ENCODE assay signal across 8 cellular contexts in the genomic region with DNA sequence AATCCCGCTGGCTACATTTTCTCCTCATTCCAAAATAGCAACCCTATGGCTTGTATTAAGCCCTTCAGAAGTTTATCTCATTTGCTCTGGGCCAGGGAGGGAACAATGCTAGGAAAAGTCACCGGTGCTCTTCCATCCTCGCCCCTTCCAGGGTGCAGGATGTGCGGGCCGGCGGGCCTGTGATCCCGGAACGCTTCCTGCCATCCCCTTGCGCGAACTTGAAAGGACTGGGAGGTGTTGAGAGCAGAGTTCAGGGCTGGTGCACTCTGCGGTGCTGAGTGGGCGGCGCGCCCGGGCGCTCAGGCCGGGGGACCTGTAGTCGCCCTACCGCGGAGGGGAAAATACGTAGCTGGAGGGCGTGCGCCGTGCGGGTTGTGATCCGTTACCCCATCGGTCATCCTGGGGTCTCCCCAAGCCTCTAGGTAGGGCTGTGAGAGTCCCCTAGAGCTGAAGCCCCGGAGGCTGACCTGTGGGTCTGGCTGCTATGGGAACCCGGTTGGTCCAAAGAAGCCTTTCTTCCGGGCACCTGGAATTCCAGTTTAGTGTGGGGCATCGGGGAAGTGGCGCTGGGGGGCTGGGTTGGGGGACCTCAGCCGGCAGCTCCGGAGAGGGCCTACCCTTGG. TPM values are rescaled to one million over a fixed set of nuclear protein-coding genes. Genes with fewer than 3 reads are reported as not detected.
DNase-seq lines count a peak whose midpoint lies in the region; ATAC-seq, FAIRE-seq and TF ChIP-seq lines count a peak whose summit lies in the region.
"Had no signal": no experiment of that assay in that cellular context is flagged by ENCODE, and none has a peak within 500 bp of the region (broad histone marks: within the 10 kb centered on the region; RNA-seq: fewer than 3 reads in every experiment).

No MANE protein-coding gene starts in this region.

- H3K4me1 ChIP-seq in HUES6 (ENCODE audit: control insufficient read depth, insufficient read depth, low read length): peaks cover 29% of the 10 kb centered on the region
- peaks cover 47% of the 10 kb centered on the region for H3K4me1 ChIP-seq in HepG2 (ENCODE audit: insufficient read depth, low read length)
- peaks cover 21 to 64% (median 48%) of the 10 kb centered on the region in 4 donors for H3K4me1 ChIP-seq in stomach

- H3K27me3 ChIP-seq in HUES6 (ENCODE audit: control insufficient read depth, insufficient read depth, low read length): peaks cover 87% of the 10 kb centered on the region
- H3K27me3 ChIP-seq in HepG2 (ENCODE audit: control insufficient read depth in 1 of 2, insufficient read depth in 2 of 2, low read length in 2 of 2): peaks cover 13 to 70% of the 10 kb centered on the region in 2 experiments
- peaks cover 44 to 100% (median 91%) of the 10 kb centered on the region in 3 donors for H3K27me3 ChIP-seq in stomach

- peak overlapping the region; percentile 76 for H3K9ac ChIP-seq in HUES6 (ENCODE audit: low read length)
- no peak overlapping the region for H3K9ac ChIP-seq in HepG2 (ENCODE audit: insufficient read depth, low read depth, low read length)

- ATAC-seq in HepG2 (peak; percentile 94), HG03108 (IDR thresholded peaks at IDR 0.05; ENCODE audit: unreplicated experiment) (no peak)
- no peak for ATAC-seq in activated CD4-positive, CD25-positive, alpha-beta regulatory T cell treated with anti-CD3 and anti-CD28 coated beads, Interleukin-2, amount 50 U/mL, for 24 hours

- TF ChIP-seq EP300 in HepG2 (IDR thresholded peaks at IDR 0.05; ENCODE audit: low read depth in 2 of 2, low read length in 2 of 2) (peak; percentile 8 to 37; a peak in 2 of 4 replicates), HepG2 (CRISPR knock-in tag; IDR thresholded peaks at IDR 0.05; ENCODE audit: borderline replicate concordance) (peak; percentile 69; the same call in 1 of the 2 replicates), stomach (IDR thresholded peaks at IDR 0.05) (no peak)

- TF ChIP-seq RAD21 in HepG2 (CRISPR knock-in tag; IDR thresholded peaks at IDR 0.05): no peak

- no TSS peak for BruUV-seq in HepG2 (replicated peaks; lab: Mats Ljungman, UMichigan)

- intact Hi-C loops in HepG2 (cut with micrococcal nuclease; ENCODE audit: unreplicated experiment): loop anchor here (10.0 kb wide), 1 partner anchor 86 kb away; no protein-coding TSS in a partner anchor
- intact Hi-C loops in stomach (cut with DNase I; ENCODE audit: low total_unique reads): no loop called here

- in situ Hi-C loops in HepG2 (cut with HindIII; ENCODE audit: extremely low pct_ligation_motif_present, low pct_unique_long_range_greater_than_20kb): no loop called here

- TF ChIP-seq CTCF in HepG2 (CRISPR knock-in tag; IDR thresholded peaks at IDR 0.05) (no peak), stomach (IDR thresholded peaks at IDR 0.05) (no peak)

- no peak overlapping the region for H3K27ac ChIP-seq in HUES6 (ENCODE audit: low read depth, low read length)
- no peak overlapping the region for H3K27ac ChIP-seq in HepG2 (ENCODE audit: extremely low read length, insufficient read depth, low read length)
- peak overlapping the region in 4 of 5 donors; percentile 28 to 56 (median 44) for H3K27ac ChIP-seq in stomach

- CTCF ChIA-PET in HepG2 (lab: Yijun Ruan, JAX; ENCODE audit: low intra/inter-chr PET ratio, low total read pairs): no interaction called here

- peak overlapping the region; percentile 84 for H3K4me2 ChIP-seq in HepG2 (ENCODE audit: low read depth, low read length)

- no peaks in the 10 kb centered on the region; the same call in 1 of the 2 replicates for H4K20me1 ChIP-seq in HepG2 (ENCODE audit: insufficient read depth, low read length)

- peak overlapping the region; percentile 75 for H3K4me3 ChIP-seq in HUES6 (ENCODE audit: low read depth, low read length)
- H3K4me3 ChIP-seq in HepG2 (replicated peaks in 1 of 3; ENCODE audit: insufficient read depth in 1 of 3, low read depth in 2 of 3, low read length in 3 of 3): peak overlapping the region; percentile 50 to 64 (median 51); a peak in 4 of 6 replicates
- H3K4me3 ChIP-seq in stomach: peak overlapping the region; percentile 41 to 70 (median 46)

- H3K79me2 ChIP-seq in HepG2 (ENCODE audit: insufficient read depth, low read length): no peaks in the 10 kb centered on the region

- H3K9me3 ChIP-seq in HUES6 (ENCODE audit: control insufficient read depth, insufficient read depth, low read depth, low read length) (no peaks in the 10 kb centered on the region), HepG2 (ENCODE audit: low read length) (no peaks in the 10 kb centered on the region), stomach (no peaks in the 10 kb centered on the region)

- H3K36me3 ChIP-seq in HUES6 (ENCODE audit: control insufficient read depth, insufficient read depth, low read length) (no peaks in the 10 kb centered on the region), HepG2 (replicated peaks in 1 of 2; ENCODE audit: control insufficient read depth in 1 of 2, insufficient read depth in 2 of 2, low read length in 2 of 2) (no peaks in the 10 kb centered on the region), stomach (no peaks in the 10 kb centered on the region)

- POLR2A ChIA-PET in HepG2 (lab: Yijun Ruan, JAX): no interaction called here

- FAIRE-seq in HepG2 (lab: Jason Lieb, UNC): no peak
- FAIRE-seq: islet of Langerhans had no signal

- TF ChIP-seq POLR2A in HepG2 (IDR thresholded peaks at IDR 0.05; ENCODE audit: insufficient read depth in 1 of 2, low read depth in 2 of 2, low read length in 2 of 2) (peak in 1 of 2 experiments; percentile 67; a peak in 2 of 4 replicates), stomach (IDR thresholded peaks at IDR 0.05) (no peak)

- H2AFZ ChIP-seq in HepG2 (ENCODE audit: low read length): no peak overlapping the region

- WGBS in HepG2 (ENCODE audit: low lambda C conversion rate): 2% methylated on average over 15 of the region's 34 CpGs
- WGBS in stomach, 5 donors: 2 to 16% (median 8%) methylated on average over 15 to 34 of the region's 34 CpGs

- DNase-seq in astrocyte of the hippocampus (ENCODE audit: low read depth, low spot score) (peak; percentile 10), HepG2 (ENCODE audit: low spot score) (peak; percentile 77), stomach (no peak), HUDEP-2 (lab: John Stamatoyannopoulos, UW; ENCODE audit: unreplicated experiment in 76 of 76) (no peak)

TF ChIP-seq in HepG2, 621 proteins besides CTCF, POLR2A, EP300 and RAD21 (continues in another document):
- TF ChIP-seq GATAD1 (CRISPR knock-in tag; IDR thresholded peaks at IDR 0.05) (peak; percentile 54; the same call in 1 of the 2 replicates), ZFX (CRISPR knock-in tag; IDR thresholded peaks at IDR 0.05; ENCODE audit: low read depth) (peak; percentile 66), SIX4 (CRISPR knock-in tag; IDR thresholded peaks at IDR 0.05) (0 out of 2 replicates have a peak, but pooled peaks have one; percentile 22), ZNF788 (CRISPR knock-in tag; IDR thresholded peaks at IDR 0.05; ENCODE audit: borderline replicate concordance) (peak; percentile 67; the same call in 1 of the 2 replicates), ISL2 (CRISPR knock-in tag; IDR thresholded peaks at IDR 0.05) (0 out of 2 replicates have a peak, but pooled peaks have one; percentile 20), ZNF589 (CRISPR knock-in tag; conservative IDR thresholded peaks at IDR 0.05) (0 out of 2 replicates have a peak, but pooled peaks have one; percentile 57), KDM1A (CRISPR knock-in tag; IDR thresholded peaks at IDR 0.05) (peak; percentile 88), PPARG (CRISPR knock-in tag; conservative IDR thresholded peaks at IDR 0.05) (peak; percentile 53; the same call in 1 of the 2 replicates), ZFY (CRISPR knock-in tag; IDR thresholded peaks at IDR 0.05) (peak; percentile 37; the same call in 1 of the 2 replicates)
- TF ChIP-seq, protein P1, sequence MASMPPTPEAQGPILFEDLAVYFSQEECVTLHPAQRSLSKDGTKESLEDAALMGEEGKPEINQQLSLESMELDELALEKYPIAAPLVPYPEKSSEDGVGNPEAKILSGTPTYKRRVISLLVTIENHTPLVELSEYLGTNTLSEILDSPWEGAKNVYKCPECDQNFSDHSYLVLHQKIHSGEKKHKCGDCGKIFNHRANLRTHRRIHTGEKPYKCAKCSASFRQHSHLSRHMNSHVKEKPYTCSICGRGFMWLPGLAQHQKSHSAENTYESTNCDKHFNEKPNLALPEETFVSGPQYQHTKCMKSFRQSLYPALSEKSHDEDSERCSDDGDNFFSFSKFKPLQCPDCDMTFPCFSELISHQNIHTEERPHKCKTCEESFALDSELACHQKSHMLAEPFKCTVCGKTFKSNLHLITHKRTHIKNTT (CRISPR knock-in tag; IDR thresholded peaks at IDR 0.05): no peak

RNA-seq across cellular contexts. Expression of a gene that starts 13.1 kb away (rescaled TPM):
- total RNA-seq in HepG2 (2016; rRNA removed; fragmentation: Illumina TruSeq; extraction: Trizol) (2.8 and 2.9 TPM in 2 replicates), stomach (100 to 1,000 TPM in 1 of 5 donors, 10 to 100 TPM in 1, 1 to 10 TPM in 1, under 1 TPM in 1, not detected in 1; 0.45 to 227 (median 6.0) TPM)
- total RNA-seq in HepG2 (2016; cell fraction: cytosol; rRNA removed; fragmentation: Illumina TruSeq; extraction: Trizol; ENCODE audit: low read depth): 1.1 and 1.9 TPM in 2 replicates
- 2.4 and 4.2 TPM in 2 replicates for total RNA-seq in HepG2 (2016; cell fraction: insoluble cytoplasmic fraction; rRNA removed; fragmentation: Illumina TruSeq; extraction: Trizol)
- 1.6 TPM in 2 replicates for total RNA-seq in HepG2 (2016; cell fraction: membrane; rRNA removed; fragmentation: Illumina TruSeq; extraction: Trizol)
- 5.1 and 5.5 TPM in 2 replicates for total RNA-seq in HepG2 (2016; cell fraction: nucleus; rRNA removed; fragmentation: Illumina TruSeq; extraction: Trizol)
- polyA plus RNA-seq in HepG2 (2011; rRNA removed) (0.12 and 0.24 TPM in 2 replicates), stomach (under 1 TPM; 0.33 to 0.46 (median 0.44) TPM)
- polyA plus RNA-seq in HepG2 (2011; cell fraction: cytosol; rRNA removed): 0.08 and 0.19 TPM in 2 replicates
- 0.32 and 0.33 TPM in 2 replicates for polyA plus RNA-seq in HepG2 (2011; cell fraction: nucleus; rRNA removed)
- 0.12 and 0.17 TPM in 2 replicates for polyA plus RNA-seq in HepG2 (2012)
- 0.09 and 0.17 TPM in 2 replicates for polyA plus RNA-seq in HepG2 (2016; cell fraction: cytosol; fragmentation: Illumina TruSeq; extraction: Trizol; ENCODE audit: low read depth)
- 2.0 and 2.5 TPM in 2 replicates for polyA plus RNA-seq in HepG2 (2016; cell fraction: insoluble cytoplasmic fraction; fragmentation: Illumina TruSeq; extraction: Trizol; ENCODE audit: low read depth)
- 0.42 and 0.54 TPM in 2 replicates for polyA plus RNA-seq in HepG2 (2016; cell fraction: membrane; fragmentation: Illumina TruSeq; extraction: Trizol; ENCODE audit: low read depth)
- 2.8 and 3.1 TPM in 2 replicates for polyA plus RNA-seq in HepG2 (2016; cell fraction: nucleus; fragmentation: Illumina TruSeq; extraction: Trizol; ENCODE audit: insufficient read depth, low read depth)
- polyA minus RNA-seq in HepG2 (2011; rRNA and poly(A)+ RNA removed; ENCODE audit: low replicate concordance): 0.10 TPM in 1 of 2 replicates, not detected in the other
- 0.35 and 0.40 TPM in 2 replicates for polyA minus RNA-seq in HepG2 (2011; cell fraction: cytosol; rRNA and poly(A)+ RNA removed)
- polyA minus RNA-seq in HepG2 (2011; cell fraction: nucleus; rRNA and poly(A)+ RNA removed): 0.99 and 1.4 TPM in 2 replicates

Comparison
In these comparisons a context has a peak if more than half of its experiments do, and no peak if none do; other contexts are left out.
1. H3K27ac ChIP-seq: peak in stomach (4 of 5); none in HUES6 (single experiment) and HepG2 (single experiment).
2. DNase-seq: peak in astrocyte of the hippocampus (single experiment) and HepG2 (single experiment); none in stomach (single experiment) and HUDEP-2 (0 of 76).
3. Peak in every context shown above with its lines, with median percentiles within 50 percentile points of each other: H3K4me3 ChIP-seq.